ENCODE assay signal across 2 cellular contexts in the genomic region with DNA sequence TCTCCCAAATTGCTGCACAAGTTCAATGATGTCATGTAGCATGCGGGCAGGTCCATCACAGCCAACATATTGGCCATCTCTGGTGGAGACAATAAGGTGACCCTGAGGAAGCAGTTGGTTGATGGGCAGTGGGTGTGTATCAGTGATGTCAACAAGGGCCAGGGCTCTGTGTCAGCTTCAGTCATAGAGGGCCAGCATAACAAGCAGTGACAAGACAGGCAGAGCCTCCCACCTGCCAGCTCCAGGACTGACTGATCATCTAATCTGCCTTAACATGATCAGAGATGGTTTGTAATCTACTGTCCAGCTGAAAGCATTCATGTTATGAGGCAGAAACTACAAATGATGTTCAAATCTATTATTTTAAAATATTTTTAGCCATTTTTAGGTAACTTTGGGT.
A peak's percentile ranks its signal among the peaks of the same experiment; 100 is the strongest.
TF ChIP-seq lines count a peak whose summit lies in the region.

No MANE protein-coding gene starts in this region.

TF ChIP-seq in IMR-90, 13 proteins besides CTCF, POLR2A, EP300 and RAD21:
- TF ChIP-seq, protein P1, sequence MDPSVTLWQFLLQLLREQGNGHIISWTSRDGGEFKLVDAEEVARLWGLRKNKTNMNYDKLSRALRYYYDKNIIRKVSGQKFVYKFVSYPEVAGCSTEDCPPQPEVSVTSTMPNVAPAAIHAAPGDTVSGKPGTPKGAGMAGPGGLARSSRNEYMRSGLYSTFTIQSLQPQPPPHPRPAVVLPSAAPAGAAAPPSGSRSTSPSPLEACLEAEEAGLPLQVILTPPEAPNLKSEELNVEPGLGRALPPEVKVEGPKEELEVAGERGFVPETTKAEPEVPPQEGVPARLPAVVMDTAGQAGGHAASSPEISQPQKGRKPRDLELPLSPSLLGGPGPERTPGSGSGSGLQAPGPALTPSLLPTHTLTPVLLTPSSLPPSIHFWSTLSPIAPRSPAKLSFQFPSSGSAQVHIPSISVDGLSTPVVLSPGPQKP (IDR thresholded peaks at IDR 0.05; ENCODE audit: borderline replicate concordance, low read depth, low read length): no peak
- TF ChIP-seq SMC3 (IDR thresholded peaks at IDR 0.05; ENCODE audit: low read depth, low read length): no peak
- TF ChIP-seq MAFK (IDR thresholded peaks at IDR 0.05; ENCODE audit: low read depth, low read length): no peak
- no peak for TF ChIP-seq CEBPB (IDR thresholded peaks at IDR 0.05; ENCODE audit: low read depth, low read length)
- TF ChIP-seq, protein P2, sequence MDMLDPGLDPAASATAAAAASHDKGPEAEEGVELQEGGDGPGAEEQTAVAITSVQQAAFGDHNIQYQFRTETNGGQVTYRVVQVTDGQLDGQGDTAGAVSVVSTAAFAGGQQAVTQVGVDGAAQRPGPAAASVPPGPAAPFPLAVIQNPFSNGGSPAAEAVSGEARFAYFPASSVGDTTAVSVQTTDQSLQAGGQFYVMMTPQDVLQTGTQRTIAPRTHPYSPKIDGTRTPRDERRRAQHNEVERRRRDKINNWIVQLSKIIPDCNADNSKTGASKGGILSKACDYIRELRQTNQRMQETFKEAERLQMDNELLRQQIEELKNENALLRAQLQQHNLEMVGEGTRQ (IDR thresholded peaks at IDR 0.05; ENCODE audit: low read depth, low read length): no peak
- TF ChIP-seq BHLHE40 (IDR thresholded peaks at IDR 0.05; ENCODE audit: low read depth, low read length): no peak
- TF ChIP-seq MXI1 (IDR thresholded peaks at IDR 0.05; ENCODE audit: borderline replicate concordance, low read depth, low read length): no peak
- no peak for TF ChIP-seq MAZ (IDR thresholded peaks at IDR 0.05; ENCODE audit: borderline replicate concordance, low read depth, low read length)
- no peak for TF ChIP-seq NFE2L2 (IDR thresholded peaks at IDR 0.05; ENCODE audit: low read depth, low read length)
- TF ChIP-seq FOS (IDR thresholded peaks at IDR 0.05; ENCODE audit: low read depth, low read length): no peak
- TF ChIP-seq RCOR1 (IDR thresholded peaks at IDR 0.05; ENCODE audit: insufficient replicate concordance, low read length): no peak
- no peak for TF ChIP-seq CHD1 (IDR thresholded peaks at IDR 0.05; ENCODE audit: low read depth, low read length)
- no peak for TF ChIP-seq RFX5 (IDR thresholded peaks at IDR 0.05; ENCODE audit: low read depth, low read length)

TF ChIP-seq in K562, 482 proteins besides CTCF, POLR2A, EP300 and RAD21:
- TF ChIP-seq, protein P3, sequence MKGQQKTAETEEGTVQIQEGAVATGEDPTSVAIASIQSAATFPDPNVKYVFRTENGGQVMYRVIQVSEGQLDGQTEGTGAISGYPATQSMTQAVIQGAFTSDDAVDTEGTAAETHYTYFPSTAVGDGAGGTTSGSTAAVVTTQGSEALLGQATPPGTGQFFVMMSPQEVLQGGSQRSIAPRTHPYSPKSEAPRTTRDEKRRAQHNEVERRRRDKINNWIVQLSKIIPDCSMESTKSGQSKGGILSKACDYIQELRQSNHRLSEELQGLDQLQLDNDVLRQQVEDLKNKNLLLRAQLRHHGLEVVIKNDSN (CRISPR knock-in tag; IDR thresholded peaks at IDR 0.05): 0 out of 2 replicates have a peak, but pooled peaks have one; percentile 7
- no peak for TF ChIP-seq BCOR (IDR thresholded peaks at IDR 0.05)
